18 cellular contexts compared by ENCODE assay signal in genomic region chr1:59593798-59594790, GRCh38.
DNase-seq lines count a peak whose midpoint lies in the region; TF ChIP-seq lines count a peak whose summit lies in the region.
"Had no signal": no experiment of that assay in that cellular context is flagged by ENCODE, and none has a peak within 500 bp of the region (broad histone marks: within the 10 kb centered on the region; RNA-seq: fewer than 3 reads in every experiment).

No MANE protein-coding gene starts in this region.

- H3K4me3 ChIP-seq in esophagus muscularis mucosa (no peak overlapping the region), transverse colon (no peak overlapping the region), ovary (no peak overlapping the region), H7 (ENCODE audit: insufficient read depth, low read depth, low read length) (no peak overlapping the region)
- H3K4me3 ChIP-seq: lung, SJCRH30, smooth muscle cell had no signal

- H3K27ac Mint-ChIP-seq in nephron, result peak overlapping the region; percentile 92 to 98 (median 97)
- H3K27ac Mint-ChIP-seq: type B pancreatic cell had no signal

- DNase-seq in NCI-H2107 treated with DMSO at 0.1 percent for 48 hours (lab: John Stamatoyannopoulos, UW; ENCODE audit: unreplicated experiment), result peak; percentile 78
- DNase-seq in NCI-H2107 (lab: John Stamatoyannopoulos, UW), result no peak
- DNase-seq in esophagus muscularis mucosa (ENCODE audit: extremely low spot score), result no peak
- DNase-seq in transverse colon, result no peak
- DNase-seq in ovary, result no peak
- no peak for DNase-seq in H7
- no peak for DNase-seq in HK-2 (ENCODE audit: unreplicated experiment)
- DNase-seq: activated effector memory CD4-positive, alpha-beta T cell treated with anti-CD3 and anti-CD28 coated beads, Interleukin-2, amount 50 U/mL, for 16 hours; amygdala; Kasumi-1; NCI-H345; SJCRH30; T-helper 2 cell had no signal

- TF ChIP-seq CTCF in esophagus muscularis mucosa (IDR thresholded peaks at IDR 0.05) (no peak), nephron (IDR thresholded peaks at IDR 0.05; ENCODE audit: unreplicated experiment in 3 of 3) (no peak), transverse colon (IDR thresholded peaks at IDR 0.05) (no peak), ovary (IDR thresholded peaks at IDR 0.05) (no peak)

- H3K9me3 ChIP-seq in esophagus muscularis mucosa (no peaks in the 10 kb centered on the region), transverse colon (no peaks in the 10 kb centered on the region), ovary (no peaks in the 10 kb centered on the region)
- H3K9me3 ChIP-seq: neutrophil had no signal

- H3K27ac ChIP-seq in esophagus muscularis mucosa (replicated peaks in 1 of 4) (peak overlapping the region; percentile 82 to 89 (median 87)), transverse colon (peak overlapping the region; percentile 68 to 76 (median 70)), ovary (no peak overlapping the region)
- H3K27ac ChIP-seq: neutrophil, SJCRH30 had no signal

- H3K27me3 ChIP-seq in esophagus muscularis mucosa (no peaks in the 10 kb centered on the region), transverse colon (no peaks in the 10 kb centered on the region), ovary (no peaks in the 10 kb centered on the region), H7 (ENCODE audit: control insufficient read depth, insufficient read depth, low read length) (no peaks in the 10 kb centered on the region)
- H3K27me3 ChIP-seq: neutrophil, SJCRH30 had no signal

- TF ChIP-seq POLR2A in esophagus muscularis mucosa (IDR thresholded peaks at IDR 0.05; ENCODE audit: low read depth) (no peak), transverse colon (IDR thresholded peaks at IDR 0.05) (no peak), ovary (IDR thresholded peaks at IDR 0.05) (no peak)

- no peaks in the 10 kb centered on the region for H3K27me3 Mint-ChIP-seq in nephron (ENCODE audit: low read depth)
- H3K27me3 Mint-ChIP-seq: type B pancreatic cell had no signal

- H3K4me1 Mint-ChIP-seq in nephron, result peaks cover 15% of the 10 kb centered on the region

- intact Hi-C loops in esophagus muscularis mucosa (cut with DNase I) (no loop called here), transverse colon (cut with DNase I; ENCODE audit: low total_unique reads) (no loop called here), ovary (cut with DNase I) (no loop called here)

- H3K36me3 ChIP-seq in esophagus muscularis mucosa (no peaks in the 10 kb centered on the region), transverse colon (no peaks in the 10 kb centered on the region), ovary (no peaks in the 10 kb centered on the region), H7 (replicated peaks; ENCODE audit: control insufficient read depth, insufficient read depth, low read length) (no peaks in the 10 kb centered on the region)
- H3K36me3 ChIP-seq: neutrophil, SJCRH30 had no signal

- in situ Hi-C loops in transverse colon (cut with MboI; ENCODE audit: low pct_ligation_motif_present in 1 of 4, low pct_unique_long_range_greater_than_20kb in 1 of 4, low sequenced_read_pairs in 3 of 4), result no loop called here

- peaks cover 6% of the 10 kb centered on the region for H3K36me3 Mint-ChIP-seq in nephron (ENCODE audit: low read depth)
- H3K36me3 Mint-ChIP-seq: type B pancreatic cell had no signal

- H3K4me3 Mint-ChIP-seq in nephron, result peak overlapping the region in 2 of 3 experiments; percentile 14 to 16
- H3K4me3 Mint-ChIP-seq: type B pancreatic cell had no signal

- TF ChIP-seq EP300 in esophagus muscularis mucosa (IDR thresholded peaks at IDR 0.05) (no peak), transverse colon (IDR thresholded peaks at IDR 0.05; ENCODE audit: low read depth) (no peak), ovary (IDR thresholded peaks at IDR 0.05) (no peak)

- H3K4me1 ChIP-seq in esophagus muscularis mucosa, result peaks cover 16 to 53% (median 48%) of the 10 kb centered on the region in 4 donors
- peaks cover 26 to 36% (median 30%) of the 10 kb centered on the region in 4 donors for H3K4me1 ChIP-seq in transverse colon
- H3K4me1 ChIP-seq in ovary (ENCODE audit: insufficient read depth), result peaks cover 3% of the 10 kb centered on the region

- 84% methylated on average over 5 of the region's 5 CpGs for WGBS in esophagus muscularis mucosa
- 14 to 52% methylated on average over 3 to 5 of the region's 5 CpGs for WGBS in transverse colon (ENCODE audit: low coverage in 1 of 2), 2 donors
- 90 to 97% (median 90%) methylated on average over 5 of the region's 5 CpGs for WGBS in ovary, 3 donors

- peaks cover 20% of the 10 kb centered on the region for H3K9me3 Mint-ChIP-seq in nephron

Comparison
In these comparisons a context has a peak if more than half of its experiments do, and no peak if none do; other contexts are left out.
1. H3K27ac ChIP-seq: peak in esophagus muscularis mucosa (4 of 4) and transverse colon (4 of 4); none in ovary (0 of 2).